1 cellular context compared by ENCODE assay signal in the genomic region with DNA sequence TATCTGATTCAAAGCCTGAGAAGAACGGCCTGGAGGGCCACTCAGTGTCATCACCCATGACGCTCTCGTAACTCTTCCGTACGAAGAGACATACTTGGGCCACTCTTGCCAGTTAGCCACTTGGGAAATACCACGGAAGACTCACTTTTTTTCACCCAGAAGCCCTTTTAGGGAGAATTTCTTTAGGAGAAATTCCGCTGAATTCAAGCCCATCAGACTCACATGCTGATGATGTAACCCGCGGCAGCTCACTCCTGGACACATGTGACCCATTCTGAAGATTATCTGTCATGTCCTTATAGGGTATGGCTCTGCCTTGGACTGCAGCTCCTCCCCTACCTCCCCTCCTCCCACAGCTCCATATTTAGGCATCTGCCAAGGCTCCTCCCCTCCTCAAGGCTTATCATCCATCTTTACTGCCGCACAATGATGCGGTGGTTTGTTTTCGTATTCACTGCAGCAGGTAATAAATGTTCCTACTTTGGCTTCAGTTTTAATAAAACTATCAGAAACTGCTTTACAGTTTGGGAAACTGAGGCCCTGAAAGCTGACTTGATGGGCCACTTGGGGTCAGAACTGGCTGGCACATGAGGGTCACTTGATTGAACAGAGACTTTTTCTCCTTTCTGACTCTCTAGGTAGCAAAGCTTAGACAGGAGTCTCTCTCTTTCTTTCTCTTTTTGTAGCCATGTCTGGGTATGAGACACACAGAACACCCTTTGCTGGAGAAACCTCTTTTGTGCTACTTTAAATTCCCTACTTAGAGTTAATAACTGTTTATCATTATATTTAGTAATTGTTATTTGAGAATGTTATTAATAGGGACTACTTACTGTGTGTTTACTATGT.
TF ChIP-seq lines count a peak whose summit lies in the region.

No MANE protein-coding gene starts in this region.

TF ChIP-seq in K562, 482 proteins besides CTCF, POLR2A, EP300 and RAD21 (continued from another document and continues in another):
- TF ChIP-seq, protein P1, sequence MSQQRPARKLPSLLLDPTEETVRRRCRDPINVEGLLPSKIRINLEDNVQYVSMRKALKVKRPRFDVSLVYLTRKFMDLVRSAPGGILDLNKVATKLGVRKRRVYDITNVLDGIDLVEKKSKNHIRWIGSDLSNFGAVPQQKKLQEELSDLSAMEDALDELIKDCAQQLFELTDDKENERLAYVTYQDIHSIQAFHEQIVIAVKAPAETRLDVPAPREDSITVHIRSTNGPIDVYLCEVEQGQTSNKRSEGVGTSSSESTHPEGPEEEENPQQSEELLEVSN (IDR thresholded peaks at IDR 0.05; ENCODE audit: borderline replicate concordance in 1 of 2, extremely low read depth in 1 of 2, insufficient read depth in 1 of 2, insufficient read length in 1 of 2, low read depth in 1 of 2, low read length in 1 of 2, poor library complexity in 1 of 2, severe bottlenecking in 1 of 2): peak in 1 of 2 experiments; percentile 72
- TF ChIP-seq NFYB (IDR thresholded peaks at IDR 0.05; ENCODE audit: extremely low read depth, insufficient read length) (no peak), ZFP1 (CRISPR knock-in tag; IDR thresholded peaks at IDR 0.05) (no peak), SAFB2 (IDR thresholded peaks at IDR 0.05; ENCODE audit: borderline replicate concordance, low read depth, low read length, severe bottlenecking) (no peak), ZNF124 (CRISPR knock-in tag; IDR thresholded peaks at IDR 0.05) (no peak), ATF7 (IDR thresholded peaks at IDR 0.05) (peak; percentile 97), ZNF592 (IDR thresholded peaks at IDR 0.05) (no peak), FOXA1 (IDR thresholded peaks at IDR 0.05; ENCODE audit: borderline replicate concordance) (no peak), ZNF212 (CRISPR knock-in tag; IDR thresholded peaks at IDR 0.05) (no peak), BCOR (IDR thresholded peaks at IDR 0.05) (peak; percentile 32; the same call in 1 of the 2 replicates), KLF1 (tag; IDR thresholded peaks at IDR 0.05) (no peak), ZBTB8A (IDR thresholded peaks at IDR 0.05; ENCODE audit: partially characterized antibody) (no peak), RERE (CRISPR knock-in tag; IDR thresholded peaks at IDR 0.05; ENCODE audit: borderline replicate concordance) (no peak), XRCC4 (IDR thresholded peaks at IDR 0.05; ENCODE audit: extremely low read depth, insufficient read depth, insufficient read length) (no peak), RCOR1 (IDR thresholded peaks at IDR 0.05; ENCODE audit: borderline replicate concordance in 1 of 2, low read depth in 2 of 2, low read length in 2 of 2) (peak in 1 of 2 experiments; percentile 55; a peak in 2 of 4 replicates), XRCC3 (IDR thresholded peaks at IDR 0.05) (no peak), SMAD1 (IDR thresholded peaks at IDR 0.05; ENCODE audit: low read depth, low read length, partially characterized antibody) (peak; percentile 65), NR4A1 (CRISPR knock-in tag; IDR thresholded peaks at IDR 0.05) (no peak), NR4A1 (tag; IDR thresholded peaks at IDR 0.05) (0 out of 2 replicates have a peak, but pooled peaks have one; percentile 12), MCM5 (IDR thresholded peaks at IDR 0.05; ENCODE audit: low read depth) (no peak), ZNF174 (CRISPR knock-in tag; IDR thresholded peaks at IDR 0.05) (no peak), SETDB1 (IDR thresholded peaks at IDR 0.05; ENCODE audit: low read length) (no peak), POLR2H (tag; IDR thresholded peaks at IDR 0.05; ENCODE audit: low read depth) (peak; percentile 94), MAFK (IDR thresholded peaks at IDR 0.05; ENCODE audit: low read length) (peak; percentile 60), HNRNPK (IDR thresholded peaks at IDR 0.05; ENCODE audit: low read depth, low read length, poor library complexity, severe bottlenecking) (no peak), EWSR1 (IDR thresholded peaks at IDR 0.05; ENCODE audit: borderline replicate concordance, low read depth, partially characterized antibody) (no peak), NEUROD1 (IDR thresholded peaks at IDR 0.05; ENCODE audit: borderline replicate concordance, low read depth, low read length, partially characterized antibody) (peak; percentile 58), BRD4 (IDR thresholded peaks at IDR 0.05) (no peak; the same call in 1 of the 2 replicates), TGIF2 (CRISPR knock-in tag; IDR thresholded peaks at IDR 0.05) (no peak), SIRT6 (IDR thresholded peaks at IDR 0.05; ENCODE audit: low read depth, low read length) (no peak), ZNF695 (CRISPR knock-in tag; IDR thresholded peaks at IDR 0.05) (no peak), POLR2AphosphoS5 (IDR thresholded peaks at IDR 0.05; ENCODE audit: control insufficient read depth, insufficient read depth, low read depth, low read length) (peak; percentile 61), ZNF263 (CRISPR knock-in tag; IDR thresholded peaks at IDR 0.05; ENCODE audit: borderline replicate concordance) (no peak), PRMT5 (CRISPR knock-in tag; IDR thresholded peaks at IDR 0.05) (no peak), ZNF217 (CRISPR knock-in tag; IDR thresholded peaks at IDR 0.05) (no peak)
- TF ChIP-seq, protein P2, sequence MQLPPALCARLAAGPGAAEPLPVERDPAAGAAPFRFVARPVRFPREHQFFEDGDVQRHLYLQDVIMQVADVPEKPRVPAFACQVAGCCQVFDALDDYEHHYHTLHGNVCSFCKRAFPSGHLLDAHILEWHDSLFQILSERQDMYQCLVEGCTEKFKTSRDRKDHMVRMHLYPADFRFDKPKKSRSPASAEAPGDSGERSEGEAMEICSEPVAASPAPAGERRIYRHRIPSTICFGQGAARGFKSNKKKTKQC (CRISPR knock-in tag; IDR thresholded peaks at IDR 0.05): no peak
- TF ChIP-seq, protein P3, sequence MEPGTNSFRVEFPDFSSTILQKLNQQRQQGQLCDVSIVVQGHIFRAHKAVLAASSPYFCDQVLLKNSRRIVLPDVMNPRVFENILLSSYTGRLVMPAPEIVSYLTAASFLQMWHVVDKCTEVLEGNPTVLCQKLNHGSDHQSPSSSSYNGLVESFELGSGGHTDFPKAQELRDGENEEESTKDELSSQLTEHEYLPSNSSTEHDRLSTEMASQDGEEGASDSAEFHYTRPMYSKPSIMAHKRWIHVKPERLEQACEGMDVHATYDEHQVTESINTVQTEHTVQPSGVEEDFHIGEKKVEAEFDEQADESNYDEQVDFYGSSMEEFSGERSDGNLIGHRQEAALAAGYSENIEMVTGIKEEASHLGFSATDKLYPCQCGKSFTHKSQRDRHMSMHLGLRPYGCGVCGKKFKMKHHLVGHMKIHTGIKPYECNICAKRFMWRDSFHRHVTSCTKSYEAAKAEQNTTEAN (CRISPR knock-in tag; IDR thresholded peaks at IDR 0.05): no peak
- TF ChIP-seq, protein P4, sequence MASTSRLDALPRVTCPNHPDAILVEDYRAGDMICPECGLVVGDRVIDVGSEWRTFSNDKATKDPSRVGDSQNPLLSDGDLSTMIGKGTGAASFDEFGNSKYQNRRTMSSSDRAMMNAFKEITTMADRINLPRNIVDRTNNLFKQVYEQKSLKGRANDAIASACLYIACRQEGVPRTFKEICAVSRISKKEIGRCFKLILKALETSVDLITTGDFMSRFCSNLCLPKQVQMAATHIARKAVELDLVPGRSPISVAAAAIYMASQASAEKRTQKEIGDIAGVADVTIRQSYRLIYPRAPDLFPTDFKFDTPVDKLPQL (IDR thresholded peaks at IDR 0.05; ENCODE audit: extremely low read depth, insufficient read length): no peak
- TF ChIP-seq, protein P5, sequence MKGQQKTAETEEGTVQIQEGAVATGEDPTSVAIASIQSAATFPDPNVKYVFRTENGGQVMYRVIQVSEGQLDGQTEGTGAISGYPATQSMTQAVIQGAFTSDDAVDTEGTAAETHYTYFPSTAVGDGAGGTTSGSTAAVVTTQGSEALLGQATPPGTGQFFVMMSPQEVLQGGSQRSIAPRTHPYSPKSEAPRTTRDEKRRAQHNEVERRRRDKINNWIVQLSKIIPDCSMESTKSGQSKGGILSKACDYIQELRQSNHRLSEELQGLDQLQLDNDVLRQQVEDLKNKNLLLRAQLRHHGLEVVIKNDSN (CRISPR knock-in tag; IDR thresholded peaks at IDR 0.05): peak; percentile 93
- TF ChIP-seq, protein P6, sequence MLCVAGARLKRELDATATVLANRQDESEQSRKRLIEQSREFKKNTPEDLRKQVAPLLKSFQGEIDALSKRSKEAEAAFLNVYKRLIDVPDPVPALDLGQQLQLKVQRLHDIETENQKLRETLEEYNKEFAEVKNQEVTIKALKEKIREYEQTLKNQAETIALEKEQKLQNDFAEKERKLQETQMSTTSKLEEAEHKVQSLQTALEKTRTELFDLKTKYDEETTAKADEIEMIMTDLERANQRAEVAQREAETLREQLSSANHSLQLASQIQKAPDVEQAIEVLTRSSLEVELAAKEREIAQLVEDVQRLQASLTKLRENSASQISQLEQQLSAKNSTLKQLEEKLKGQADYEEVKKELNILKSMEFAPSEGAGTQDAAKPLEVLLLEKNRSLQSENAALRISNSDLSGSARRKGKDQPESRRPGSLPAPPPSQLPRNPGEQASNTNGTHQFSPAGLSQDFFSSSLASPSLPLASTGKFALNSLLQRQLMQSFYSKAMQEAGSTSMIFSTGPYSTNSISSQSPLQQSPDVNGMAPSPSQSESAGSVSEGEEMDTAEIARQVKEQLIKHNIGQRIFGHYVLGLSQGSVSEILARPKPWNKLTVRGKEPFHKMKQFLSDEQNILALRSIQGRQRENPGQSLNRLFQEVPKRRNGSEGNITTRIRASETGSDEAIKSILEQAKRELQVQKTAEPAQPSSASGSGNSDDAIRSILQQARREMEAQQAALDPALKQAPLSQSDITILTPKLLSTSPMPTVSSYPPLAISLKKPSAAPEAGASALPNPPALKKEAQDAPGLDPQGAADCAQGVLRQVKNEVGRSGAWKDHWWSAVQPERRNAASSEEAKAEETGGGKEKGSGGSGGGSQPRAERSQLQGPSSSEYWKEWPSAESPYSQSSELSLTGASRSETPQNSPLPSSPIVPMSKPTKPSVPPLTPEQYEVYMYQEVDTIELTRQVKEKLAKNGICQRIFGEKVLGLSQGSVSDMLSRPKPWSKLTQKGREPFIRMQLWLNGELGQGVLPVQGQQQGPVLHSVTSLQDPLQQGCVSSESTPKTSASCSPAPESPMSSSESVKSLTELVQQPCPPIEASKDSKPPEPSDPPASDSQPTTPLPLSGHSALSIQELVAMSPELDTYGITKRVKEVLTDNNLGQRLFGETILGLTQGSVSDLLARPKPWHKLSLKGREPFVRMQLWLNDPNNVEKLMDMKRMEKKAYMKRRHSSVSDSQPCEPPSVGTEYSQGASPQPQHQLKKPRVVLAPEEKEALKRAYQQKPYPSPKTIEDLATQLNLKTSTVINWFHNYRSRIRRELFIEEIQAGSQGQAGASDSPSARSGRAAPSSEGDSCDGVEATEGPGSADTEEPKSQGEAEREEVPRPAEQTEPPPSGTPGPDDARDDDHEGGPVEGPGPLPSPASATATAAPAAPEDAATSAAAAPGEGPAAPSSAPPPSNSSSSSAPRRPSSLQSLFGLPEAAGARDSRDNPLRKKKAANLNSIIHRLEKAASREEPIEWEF (CRISPR knock-in tag; IDR thresholded peaks at IDR 0.05): no peak; the same call in 1 of the 2 replicates
